In the genomic region with DNA sequence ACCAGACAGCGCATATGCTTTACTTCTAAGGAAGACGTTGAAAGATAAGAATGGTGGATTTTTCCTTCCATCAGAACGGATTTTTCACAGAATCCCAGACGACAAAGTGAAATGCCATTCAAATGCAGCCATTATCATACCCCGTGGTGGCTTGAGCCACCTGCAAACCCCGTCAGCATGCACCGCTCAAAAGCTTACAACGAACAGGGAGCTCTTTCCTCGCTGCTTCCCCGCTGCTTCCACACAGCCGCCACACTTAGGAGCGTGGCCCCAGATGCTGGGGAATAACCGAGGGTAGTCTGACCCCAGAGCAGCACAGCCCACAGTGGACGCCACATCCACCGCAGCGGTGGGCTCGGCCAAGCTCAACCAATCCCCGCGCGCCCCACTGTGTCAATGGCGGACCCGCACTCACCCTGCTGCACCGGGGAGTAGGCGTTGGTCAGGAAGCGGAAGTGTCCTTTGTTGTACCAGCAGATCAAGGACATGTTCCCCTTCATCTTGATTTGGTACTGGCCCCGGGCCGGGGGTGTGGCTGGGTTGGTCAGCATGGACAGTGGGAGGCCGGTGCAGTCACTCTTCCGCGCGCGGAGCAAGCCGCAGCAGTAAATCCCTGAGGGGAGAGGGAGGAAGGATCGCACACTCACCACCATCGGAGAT, we compare ENCODE assay signal across 18 cellular contexts.
DNase-seq lines count a peak whose midpoint lies in the region; ATAC-seq and TF ChIP-seq lines count a peak whose summit lies in the region.
"Had no signal": no experiment of that assay in that cellular context is flagged by ENCODE, and none has a peak within 500 bp of the region (broad histone marks: within the 10 kb centered on the region; RNA-seq: fewer than 3 reads in every experiment).

No MANE protein-coding gene starts in this region.

- H3K4me3 Mint-ChIP-seq in endodermal cell, result peak overlapping the region; percentile 73
- H3K4me3 Mint-ChIP-seq: activated CD4-positive, alpha-beta memory T cell treated with anti-CD3 and anti-CD28 coated beads, Interleukin-2, amount 10 ng/mL, durations not matched to agents 7 days and 5 days; activated T-cell treated with anti-CD3 and anti-CD28 coated beads, Interleukin-2, amount 50 U/mL, for 4 hours; T-cell had no signal

- 55 to 64% methylated on average over 24 to 35 of the region's 35 CpGs for WGBS in endodermal cell (ENCODE audit: insufficient coverage in 1 of 2, insufficient read length in 1 of 2), 2 experiments
- 58 to 69% methylated on average over 31 to 33 of the region's 35 CpGs for WGBS in mesodermal cell (ENCODE audit: insufficient coverage in 2 of 2), 2 experiments

- H3K9me3 Mint-ChIP-seq in endodermal cell, result no peaks in the 10 kb centered on the region
- H3K9me3 Mint-ChIP-seq: activated CD4-positive, alpha-beta memory T cell treated with anti-CD3 and anti-CD28 coated beads, Interleukin-2, amount 10 ng/mL, durations not matched to agents 7 days and 5 days; activated T-cell treated with anti-CD3 and anti-CD28 coated beads, Interleukin-2, amount 50 U/mL, for 4 hours; T-cell had no signal

- H3K36me3 ChIP-seq in HUES48 (ENCODE audit: control insufficient read depth, insufficient read depth, low read length) (peaks cover 6% of the 10 kb centered on the region), endodermal cell (ENCODE audit: control insufficient read depth, insufficient read depth, low read length) (no peaks in the 10 kb centered on the region), mesodermal cell (ENCODE audit: control insufficient read depth, insufficient read depth, low read length) (no peaks in the 10 kb centered on the region)
- H3K36me3 ChIP-seq: colonic mucosa, prostate gland, stomach had no signal

- no peaks in the 10 kb centered on the region for H3K9me3 ChIP-seq in HUES48 (ENCODE audit: control insufficient read depth, insufficient read depth, low read length)
- H3K9me3 ChIP-seq in endodermal cell (ENCODE audit: control insufficient read depth, low read length), result no peaks in the 10 kb centered on the region
- no peaks in the 10 kb centered on the region for H3K9me3 ChIP-seq in mesodermal cell (ENCODE audit: control insufficient read depth, low read length)
- H3K9me3 ChIP-seq: colonic mucosa, prostate gland, stomach had no signal

- H3K27ac ChIP-seq in HUES48 (ENCODE audit: low read depth, low read length), result peak overlapping the region; percentile 83
- H3K27ac ChIP-seq in endodermal cell (ENCODE audit: low read depth, low read length), result peak overlapping the region; percentile 67
- no peak overlapping the region for H3K27ac ChIP-seq in mesodermal cell (ENCODE audit: low read depth, low read length, severe bottlenecking)
- peak overlapping the region; percentile 51 for H3K27ac ChIP-seq in substantia nigra (ENCODE audit: low read depth, low read length, poor library complexity, severe bottlenecking)
- H3K27ac ChIP-seq: colonic mucosa, prostate gland, stomach had no signal

- peak overlapping the region; percentile 54 for H3K9ac ChIP-seq in HUES48 (ENCODE audit: low read depth, low read length)
- no peak overlapping the region for H3K9ac ChIP-seq in endodermal cell (ENCODE audit: extremely low read depth, low read length, poor library complexity, severe bottlenecking)

- no peaks in the 10 kb centered on the region for H3K27me3 Mint-ChIP-seq in endodermal cell (ENCODE audit: insufficient read depth)

- peak overlapping the region; percentile 87 for H3K27ac Mint-ChIP-seq in endodermal cell
- H3K27ac Mint-ChIP-seq: activated CD4-positive, alpha-beta memory T cell treated with anti-CD3 and anti-CD28 coated beads, Interleukin-2, amount 10 ng/mL, durations not matched to agents 7 days and 5 days; T-cell had no signal

- H3K4me1 Mint-ChIP-seq in endodermal cell, result peaks cover 3% of the 10 kb centered on the region

- H3K27me3 ChIP-seq in HUES48 (ENCODE audit: control insufficient read depth, insufficient read depth, low read length) (no peaks in the 10 kb centered on the region), endodermal cell (ENCODE audit: control insufficient read depth, insufficient read depth, low read length, poor library complexity, severe bottlenecking) (no peaks in the 10 kb centered on the region)
- H3K27me3 ChIP-seq: colonic mucosa, stomach had no signal

- no peak for ATAC-seq in HG03135 (IDR thresholded peaks at IDR 0.05; ENCODE audit: unreplicated experiment)
- ATAC-seq: activated T-cell treated with anti-CD3 and anti-CD28 coated beads, Interleukin-2, amount 50 U/mL, for 4 hours; T-cell had no signal

- TF ChIP-seq CTCF in endodermal cell (conservative IDR thresholded peaks at IDR 0.05), result no peak

- H3K4me3 ChIP-seq in HUES48 (ENCODE audit: low read depth, low read length) (peak overlapping the region; percentile 42), endodermal cell (ENCODE audit: low read length) (peak overlapping the region; percentile 30), mesodermal cell (ENCODE audit: extremely low read depth, insufficient read depth, low read length, poor library complexity, severe bottlenecking) (peak overlapping the region; percentile 14)
- H3K4me3 ChIP-seq: colonic mucosa, prostate gland, stomach had no signal

- DNase-seq in endodermal cell (peak; percentile 74), substantia nigra (lab: John Stamatoyannopoulos, UW) (peak in 4 of 49 donors; percentile 27 to 43 (median 36)), GOT3 (lab: John Stamatoyannopoulos, UW) (no peak)
- no peak for DNase-seq in activated naive CD4-positive, alpha-beta T cell treated with anti-CD3 and anti-CD28 coated beads, Interleukin-2, amount 50 U/mL, for 16 hours
- DNase-seq in activated naive CD4-positive, alpha-beta T cell (lab: John Stamatoyannopoulos, UW), result no peak
- DNase-seq: activated CD4-positive, alpha-beta memory T cell treated with anti-CD3 and anti-CD28 coated beads, Interleukin-2, amount 10 ng/mL, durations not matched to agents 7 days and 5 days; activated T-cell treated with anti-CD3 and anti-CD28 coated beads, Interleukin-2, amount 50 U/mL, for 4 hours; colonic mucosa; HCEC 1CT; kidney; NCI-H1436 treated with DMSO at 0.1 percent for 48 hours; stimulated activated CD4-positive, alpha-beta T cell treated with anti-CD3 and anti-CD28 coated beads, Interleukin-15, amount 100 ng/mL, for 24 hours; stomach; T-cell had no signal

- H3K36me3 Mint-ChIP-seq in endodermal cell (ENCODE audit: low read depth), result no peaks in the 10 kb centered on the region
- H3K36me3 Mint-ChIP-seq: T-cell had no signal

- H3K4me1 ChIP-seq in HUES48 (ENCODE audit: control insufficient read depth, insufficient read depth, low read length), result peaks cover 7% of the 10 kb centered on the region; the same call in 1 of the 2 replicates
- no peaks in the 10 kb centered on the region for H3K4me1 ChIP-seq in endodermal cell (ENCODE audit: control insufficient read depth, insufficient read depth, low read length)
- H3K4me1 ChIP-seq in mesodermal cell (ENCODE audit: control insufficient read depth, insufficient read depth, low read length, poor library complexity, severe bottlenecking), result peaks cover 8% of the 10 kb centered on the region
- H3K4me1 ChIP-seq: colonic mucosa, prostate gland, stomach had no signal
